27 cellular contexts compared by ENCODE assay signal in genomic region chr2:26715528-26716270, GRCh38. TPM values are rescaled to one million over a fixed set of nuclear protein-coding genes. Genes with fewer than 3 reads are reported as not detected.
"Had no signal": no experiment of that assay in that cellular context is flagged by ENCODE, and none has a peak within 500 bp of the region (broad histone marks: within the 10 kb centered on the region; RNA-seq: fewer than 3 reads in every experiment).

No MANE protein-coding gene starts in this region.

- FAIRE-seq: TTC549 had no signal

- H3K27me3 ChIP-seq: MG63, Peyer's patch had no signal

- H3K36me3 ChIP-seq: MG63, Peyer's patch had no signal

- H3K9me3 ChIP-seq: MG63, Peyer's patch had no signal

- H3K4me3 ChIP-seq: MG63, Peyer's patch had no signal

- DNase-seq: activated B cell treated with CpG ODN at 0.5 μM for 24 hours; activated CD4-positive, alpha-beta memory T cell treated with anti-CD3 and anti-CD28 coated beads for 36 hours; activated CD4-positive, alpha-beta T cell treated with anti-CD3 and anti-CD28 coated beads, Interleukin-2, amount 10 ng/mL, durations not matched to agents 7 days and 5 days; activated CD8-positive, alpha-beta memory T cell treated with anti-CD3 and anti-CD28 coated beads for 24 hours; activated effector memory CD4-positive, alpha-beta T cell treated with anti-CD3 and anti-CD28 coated beads, Interleukin-2, amount 50 U/mL, for 16 hours; activated naive CD4-positive, alpha-beta T cell treated with anti-CD3 and anti-CD28 coated beads for 36 hours; activated T-cell treated with anti-CD3 and anti-CD28 coated beads, Interleukin-2, amount 50 U/mL, for 4 hours; caudate nucleus; MG63; MV-4-11; NCI-H1105; NCI-H1436; NCI-H1694 treated with DMSO at 0.1 percent for 48 hours; NCI-H2029 treated with DMSO at 0.1 percent for 48 hours; NCI-H345; NCI-H510A; NCI-H526 treated with DMSO at 0.1 percent for 48 hours; NCI-H82; Peyer's patch; SHP77; T-cell; T-helper 2 cell; T1000 had no signal

- ATAC-seq: activated T-cell treated with anti-CD3 and anti-CD28 coated beads, Interleukin-2, amount 50 U/mL, for 4 hours; T-cell had no signal

- H3K27ac ChIP-seq: Peyer's patch, RWPE1 had no signal

RNA-seq across cellular contexts. Expression of gene KCNK3, which starts 23.2 kb away (rescaled TPM):
- total RNA-seq: activated B cell treated with CpG ODN at 0.5 μM for 24 hours; activated CD4-positive, alpha-beta memory T cell treated with anti-CD3 and anti-CD28 coated beads for 36 hours; activated CD4-positive, alpha-beta T cell treated with anti-CD3 and anti-CD28 coated beads, Interleukin-2, amount 10 ng/mL, durations not matched to agents 7 days and 5 days; activated naive CD4-positive, alpha-beta T cell treated with anti-CD3 and anti-CD28 coated beads for 36 hours; OCI-LY7; SK-MEL-5 had no signal
